Comparison of ENCODE assay signal across 8 cellular contexts in the genomic region with DNA sequence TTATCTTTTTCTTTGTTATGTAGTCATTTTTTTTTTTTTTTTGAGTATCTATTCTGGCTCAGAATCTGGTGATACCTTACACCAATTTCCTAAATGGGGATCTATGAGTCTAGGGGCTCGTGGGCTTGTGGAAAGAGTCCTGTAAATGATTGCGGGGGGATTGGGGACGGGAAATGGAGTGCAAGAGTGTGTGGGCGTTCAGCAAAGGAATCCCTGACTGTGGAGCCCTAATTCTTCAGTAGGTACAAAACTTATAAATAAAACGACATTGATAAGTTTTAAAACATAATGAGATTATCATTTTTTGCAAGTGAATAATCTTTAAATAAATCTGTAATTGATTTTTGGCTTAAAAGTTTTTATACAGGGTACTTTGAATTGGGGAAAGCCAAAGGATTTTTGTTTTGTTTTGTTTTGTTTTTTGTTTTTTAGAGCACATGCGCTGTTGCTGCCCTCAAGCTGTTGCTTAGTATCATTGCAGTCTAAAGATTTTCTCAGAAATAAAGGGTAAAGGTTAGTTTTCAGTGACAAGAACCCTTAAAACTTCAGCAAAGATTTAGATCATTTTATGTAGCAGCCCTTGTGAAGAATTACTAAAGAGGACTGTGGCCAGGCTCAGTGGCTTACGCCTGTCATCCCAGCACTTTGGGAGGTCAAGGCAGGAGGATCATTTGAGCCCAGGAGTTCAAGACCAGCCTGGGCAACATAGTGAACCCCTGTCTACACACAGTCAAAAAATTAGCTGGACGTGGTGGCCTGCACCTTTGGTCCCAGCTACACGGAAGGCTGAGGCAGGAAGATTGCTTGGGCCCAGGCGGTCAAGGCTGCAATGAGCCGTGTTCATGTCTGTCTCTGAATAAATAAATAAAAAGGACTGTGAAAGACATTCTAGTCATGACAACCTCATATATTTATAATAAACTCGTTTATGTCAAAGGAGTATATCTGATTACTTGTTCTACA. TPM values are rescaled to one million over a fixed set of nuclear protein-coding genes. Genes with fewer than 3 reads are reported as not detected.
DNase-seq lines count a peak whose midpoint lies in the region; ATAC-seq, FAIRE-seq and TF ChIP-seq lines count a peak whose summit lies in the region.

No MANE protein-coding gene starts in this region.

- H3K4me3 Mint-ChIP-seq in mesothelial cell of epicardium = peak overlapping the region; percentile 96

- TF ChIP-seq POLR2A in Peyer's patch (IDR thresholded peaks at IDR 0.05) = no peak

- peaks cover 17% of the 10 kb centered on the region for H3K4me1 Mint-ChIP-seq in mesothelial cell of epicardium

- H3K36me3 ChIP-seq in Peyer's patch = peaks cover 0 to 3% (median 0%) of the 10 kb centered on the region in 3 donors

- no peaks in the 10 kb centered on the region for H3K27me3 ChIP-seq in Peyer's patch

- FAIRE-seq in colon (lab: Jason Lieb, UNC) = peak; percentile 31

- ATAC-seq in HG03103 (IDR thresholded peaks at IDR 0.05; ENCODE audit: low read depth, unreplicated experiment) = peak; percentile 20
- ATAC-seq in GM18520 (IDR thresholded peaks at IDR 0.05; ENCODE audit: unreplicated experiment) = no peak
- ATAC-seq in HG03139 (IDR thresholded peaks at IDR 0.05; ENCODE audit: unreplicated experiment) = no peak

- no peaks in the 10 kb centered on the region for H3K27me3 Mint-ChIP-seq in mesothelial cell of epicardium (ENCODE audit: low read depth)

- peak overlapping the region; percentile 22 to 99 (median 96) for H3K27ac ChIP-seq in Peyer's patch

- no peaks in the 10 kb centered on the region for H3K36me3 Mint-ChIP-seq in mesothelial cell of epicardium

- peak overlapping the region; percentile 93 for H3K27ac Mint-ChIP-seq in mesothelial cell of epicardium

- H3K9me3 Mint-ChIP-seq in mesothelial cell of epicardium = no peaks in the 10 kb centered on the region

- peak; percentile 36 to 83 (median 72) for TF ChIP-seq CTCF in Peyer's patch (IDR thresholded peaks at IDR 0.05)
- peak; percentile 65 for TF ChIP-seq CTCF in mesothelial cell of epicardium (IDR thresholded peaks at IDR 0.05; ENCODE audit: unreplicated experiment)

- H3K9me3 ChIP-seq in Peyer's patch = no peaks in the 10 kb centered on the region

- H3K4me1 ChIP-seq in Peyer's patch = peaks cover 0 to 11% (median 5%) of the 10 kb centered on the region in 4 donors

- DNase-seq in DMS53 (lab: John Stamatoyannopoulos, UW) = peak; percentile 35
- no peak for DNase-seq in DMS53 treated with DMSO at 0.1 percent for 48 hours (lab: John Stamatoyannopoulos, UW; ENCODE audit: unreplicated experiment)
- no peak for DNase-seq in Peyer's patch
- no peak for DNase-seq in mesothelial cell of epicardium (ENCODE audit: low spot score in 2 of 2, unreplicated experiment in 2 of 2)

- peak overlapping the region; percentile 87 to 97 (median 91) for H3K4me3 ChIP-seq in Peyer's patch

RNA-seq across cellular contexts. Expression of a gene that starts 1.7 kb away (rescaled TPM):
- total RNA-seq in Peyer's patch (100 to 1,000 TPM in 3 of 4 donors, 10 to 100 TPM in 1; 91.8 to 231 (median 113) TPM), mesothelial cell of epicardium (45.0 to 51.1 TPM (median 46.6 TPM) in 3 replicates)

RNA-seq across cellular contexts. Expression of a gene that starts 48.6 kb away (rescaled TPM):
- total RNA-seq in Peyer's patch (10 to 100 TPM; 14.6 to 24.9 (median 18.0) TPM), mesothelial cell of epicardium (34.9 to 39.2 TPM (median 36.7 TPM) in 3 replicates)

RNA-seq across cellular contexts. Expression of a gene that starts 48.8 kb away (rescaled TPM):
- total RNA-seq in Peyer's patch = 1 to 10 TPM in 2 of 4 donors, under 1 TPM in 1, not detected in 1; 0.70 to 2.4 (median 1.5) TPM
- 22.0 to 23.2 TPM (median 22.7 TPM) in 3 replicates for total RNA-seq in mesothelial cell of epicardium
